Comparison of ENCODE assay signal across 9 cellular contexts in genomic region chr1:153627797-153628626, GRCh38. TPM values are rescaled to one million over a fixed set of nuclear protein-coding genes. Genes with fewer than 3 reads are reported as not detected.
DNase-seq lines count a peak whose midpoint lies in the region; ATAC-seq and FAIRE-seq lines count a peak whose summit lies in the region.
"Had no signal": no experiment of that assay in that cellular context is flagged by ENCODE, and none has a peak within 500 bp of the region (broad histone marks: within the 10 kb centered on the region; RNA-seq: fewer than 3 reads in every experiment).

Gene S100A1 (plus strand): TSS chr1:153628434. CDS start chr1:153630522, 2,088 bp downstream.

- H3K27me3 ChIP-seq in BLaER1 = no peaks in the 10 kb centered on the region
- no peaks in the 10 kb centered on the region for H3K27me3 ChIP-seq in SJSA1 (replicated peaks)

- H3K4me1 ChIP-seq in BLaER1 = peaks cover 96% of the 10 kb centered on the region
- H3K4me1 ChIP-seq in SJSA1 (replicated peaks) = peaks cover 31% of the 10 kb centered on the region

- FAIRE-seq in urothelium cell line (lab: Jason Lieb, UNC) = no peak

- H3K9ac ChIP-seq in BLaER1 = peak within 1 kb of the TSS; percentile 87

- H3K27ac ChIP-seq in BLaER1 = peak within 1 kb of the TSS; percentile 84
- H3K27ac ChIP-seq in SJSA1 = peak within 1 kb of the TSS; percentile 89

- H3K36me3 ChIP-seq in BLaER1 (peaks cover 8% of the 10 kb centered on the region; the same call in 1 of the 2 replicates), SJSA1 (peaks cover 22% of the 10 kb centered on the region)

- H3K4me2 ChIP-seq in BLaER1 = peak within 1 kb of the TSS; percentile 99

- ATAC-seq in HG03196 (IDR thresholded peaks at IDR 0.05; ENCODE audit: unreplicated experiment) (no peak), GM19452 (IDR thresholded peaks at IDR 0.05; ENCODE audit: unreplicated experiment) (no peak)

- DNase-seq in SJSA1 (ENCODE audit: low read depth in 1 of 2, low spot score in 2 of 2) (no peak), foreskin melanocyte (peak; percentile 74), occipital lobe (lab: John Stamatoyannopoulos, UW) (peak; percentile 43), urothelium cell line (ENCODE audit: low spot score) (no peak), dedifferentiated amniotic fluid mesenchymal stem cell (ENCODE audit: extremely low spot score) (no peak)

- H3K4me3 ChIP-seq in BLaER1 (peak within 1 kb of the TSS; percentile 68), SJSA1 (peak within 1 kb of the TSS; percentile 41)

- H3K9me3 ChIP-seq in BLaER1 = no peaks in the 10 kb centered on the region
- H3K9me3 ChIP-seq in SJSA1 (replicated peaks) = no peaks in the 10 kb centered on the region

- H4K20me1 ChIP-seq in BLaER1 = no peaks in the 10 kb centered on the region

RNA-seq across cellular contexts. Expression of gene S100A1, which starts in this region (rescaled TPM):
- total RNA-seq in SJSA1 (2014; rRNA removed; shearing (Covaris generic)) = 0.32 TPM in 1 of 2 replicates, not detected in the other
- total RNA-seq in occipital lobe = 0.47 TPM
- total RNA-seq: T-helper 2 cell treated with Interferon-gamma antibody and Interleukin-4, amounts not matched to agents 100 ng/mL and 5 ng/mL, for 36 hours had no signal

Comparison
In these comparisons a context has a peak if more than half of its experiments do, and no peak if none do; other contexts are left out.
1. Peak in DNase-seq in occipital lobe; RNA of the gene not detected or under 1 TPM.